In genomic region chr2:109316091-109316490, GRCh38 we compare ENCODE assay signal across 17 cellular contexts.
DNase-seq lines count a peak whose midpoint lies in the region; ATAC-seq and TF ChIP-seq lines count a peak whose summit lies in the region.
"Had no signal": no experiment of that assay in that cellular context is flagged by ENCODE, and none has a peak within 500 bp of the region (broad histone marks: within the 10 kb centered on the region; RNA-seq: fewer than 3 reads in every experiment).

No MANE protein-coding gene starts in this region.

- no peaks in the 10 kb centered on the region for H3K27me3 ChIP-seq in BLaER1
- no peaks in the 10 kb centered on the region for H3K27me3 ChIP-seq in IMR-90 (ENCODE audit: control insufficient read depth, insufficient read depth, low read length)
- H3K27me3 ChIP-seq in naive thymus-derived CD4-positive, alpha-beta T cell (ENCODE audit: control insufficient read depth in 2 of 2, insufficient read depth in 2 of 2, low read length in 2 of 2), result no peaks in the 10 kb centered on the region

- TF ChIP-seq RAD21 in IMR-90 (IDR thresholded peaks at IDR 0.05; ENCODE audit: low read length), result no peak

- H2BK15ac ChIP-seq in IMR-90 (ENCODE audit: low read depth, low read length), result no peak overlapping the region

- H3K4me1 ChIP-seq in BLaER1 (peaks cover 69% of the 10 kb centered on the region), IMR-90 (ENCODE audit: control insufficient read depth, insufficient read depth, low read length) (peaks cover 30% of the 10 kb centered on the region)
- H3K4me1 ChIP-seq in naive thymus-derived CD4-positive, alpha-beta T cell (ENCODE audit: control insufficient read depth in 2 of 2, insufficient read depth in 2 of 2, low read length in 2 of 2), result peaks cover 0 to 14% of the 10 kb centered on the region in 2 donors
- H3K4me1 ChIP-seq: A549 had no signal

- peaks cover 43% of the 10 kb centered on the region for H3K9me1 ChIP-seq in IMR-90 (ENCODE audit: insufficient read depth, low read length)

- ATAC-seq in IMR-90 (ENCODE audit: low read depth), result no peak
- ATAC-seq in naive thymus-derived CD4-positive, alpha-beta T cell, result peak; percentile 44
- ATAC-seq: A549 had no signal

- no peak overlapping the region for H4K5ac ChIP-seq in IMR-90 (ENCODE audit: low read depth, low read length)

- H4K91ac ChIP-seq in IMR-90 (ENCODE audit: insufficient read depth, low read depth, low read length), result peak overlapping the region; percentile 29; the same call in 1 of the 2 replicates

- H3K23ac ChIP-seq in IMR-90 (ENCODE audit: low read depth, low read length), result peak overlapping the region; percentile 40; the same call in 1 of the 2 replicates

- H3K9me3 ChIP-seq in BLaER1 (no peaks in the 10 kb centered on the region), IMR-90 (ENCODE audit: control insufficient read depth, insufficient read depth, low read length) (no peaks in the 10 kb centered on the region)
- H3K9me3 ChIP-seq in naive thymus-derived CD4-positive, alpha-beta T cell (ENCODE audit: control insufficient read depth in 2 of 3, low read length in 3 of 3), result no peaks in the 10 kb centered on the region
- H3K9me3 ChIP-seq: A549 had no signal

- no peak overlapping the region for H3K14ac ChIP-seq in IMR-90 (replicated peaks; ENCODE audit: low read depth, low read length)

- H3K4me1 Mint-ChIP-seq in naive thymus-derived CD4-positive, alpha-beta T cell, result peaks cover 14 to 70% (median 32%) of the 10 kb centered on the region in 7 donors

- H3K27me3 Mint-ChIP-seq in naive thymus-derived CD4-positive, alpha-beta T cell, result peaks cover 0 to 26% (median 0%) of the 10 kb centered on the region in 5 donors

- CTCF ChIA-PET in IMR-90 (lab: Yijun Ruan, JAX), result no interaction called here
- CTCF ChIA-PET in naive thymus-derived CD4-positive, alpha-beta T cell (lab: Charles Lee), result no interaction called here

- 0 out of 2 replicates have a peak overlapping the region, but pooled peaks have one; percentile 80 for H3K4me2 ChIP-seq in BLaER1
- no peak overlapping the region for H3K4me2 ChIP-seq in IMR-90 (ENCODE audit: low read depth, low read length)
- H3K4me2 ChIP-seq: A549 had no signal

- WGBS in IMR-90 (ENCODE audit: extremely low coverage in 2 of 2, insufficient read length in 1 of 2), 2 experiments, result 74% methylated on average over 2 of the region's 2 CpGs; no CpG with 5 or more reads in 1 of the 2 experiments

- no peak overlapping the region for H3K18ac ChIP-seq in IMR-90 (ENCODE audit: low read depth, low read length)

- peak overlapping the region; percentile 36 for H3K4ac ChIP-seq in IMR-90 (ENCODE audit: low read depth, low read length)

- no peaks in the 10 kb centered on the region for H3K36me3 ChIP-seq in BLaER1
- no peaks in the 10 kb centered on the region for H3K36me3 ChIP-seq in IMR-90 (ENCODE audit: control insufficient read depth, insufficient read depth, low read length)
- H3K36me3 ChIP-seq in naive thymus-derived CD4-positive, alpha-beta T cell (ENCODE audit: control insufficient read depth in 2 of 3, insufficient read depth in 3 of 3, low read length in 3 of 3), result no peaks in the 10 kb centered on the region

- H3K79me1 ChIP-seq in IMR-90 (ENCODE audit: low read depth in 1 of 2, low read length in 2 of 2), result peaks cover 54 to 88% of the 10 kb centered on the region in 2 experiments

- peak overlapping the region in 2 of 10 donors; percentile 19 to 54 for H3K4me3 Mint-ChIP-seq in naive thymus-derived CD4-positive, alpha-beta T cell
- H3K4me3 Mint-ChIP-seq: CD8-positive, alpha-beta memory T cell had no signal

- no peak overlapping the region for H2BK120ac ChIP-seq in IMR-90 (ENCODE audit: low read depth, low read length)

- H2BK5ac ChIP-seq in IMR-90 (ENCODE audit: low read depth, low read length, poor library complexity, severe bottlenecking), result no peak overlapping the region

- H2AFZ ChIP-seq in IMR-90 (replicated peaks; ENCODE audit: low read length, poor library complexity), result no peak overlapping the region
- H2AFZ ChIP-seq: GM23248 had no signal

- in situ Hi-C loops in IMR-90 (cut with MboI; ENCODE audit: low sequenced_read_pairs), result no loop called here

- dilution Hi-C loops in IMR-90 (cut with HindIII; ENCODE audit: low sequenced_read_pairs, unreplicated experiment), result no loop called here

- H3K56ac ChIP-seq in IMR-90 (ENCODE audit: extremely low read depth, insufficient read depth, low read length), result no peak overlapping the region

- BruUV-seq in IMR-90 (replicated peaks; lab: Mats Ljungman, UMichigan), result no TSS peak

- no peaks in the 10 kb centered on the region for H3K36me3 Mint-ChIP-seq in naive thymus-derived CD4-positive, alpha-beta T cell
- H3K36me3 Mint-ChIP-seq: CD8-positive, alpha-beta memory T cell had no signal

- DNase-seq in DMS 273 (lab: John Stamatoyannopoulos, UW; ENCODE audit: unreplicated experiment) (peak; percentile 26), DMS 273 treated with DMSO at 0.1 percent for 48 hours (lab: John Stamatoyannopoulos, UW) (no peak), IMR-90 (no peak), SKM-1 treated with dmso at 0.1 percent for 144 hours (lab: John Stamatoyannopoulos, UW; ENCODE audit: unreplicated experiment) (no peak), T-helper 9 cell (no peak)
- DNase-seq in naive thymus-derived CD4-positive, alpha-beta T cell, result no peak
- DNase-seq: AML-193; CD8-positive, alpha-beta memory T cell; COR-L47; DMS153; DMS79; GDM1; GM23248; HCEC 1CT had no signal

- no peak overlapping the region for H2AK9ac ChIP-seq in IMR-90 (replicated peaks; ENCODE audit: low read depth, low read length, poor library complexity)

- intact Hi-C loops in IMR-90 (cut with micrococcal nuclease), result loop anchor here (5.0 kb wide), 1 partner anchor 74 kb away; no protein-coding TSS in a partner anchor
- intact Hi-C loops in naive thymus-derived CD4-positive, alpha-beta T cell (cut with micrococcal nuclease), result no loop called here

- H3K9me3 Mint-ChIP-seq in naive thymus-derived CD4-positive, alpha-beta T cell, result peaks cover 0 to 2% (median 0%) of the 10 kb centered on the region in 11 donors
- H3K9me3 Mint-ChIP-seq: CD8-positive, alpha-beta memory T cell had no signal

- H3K27ac Mint-ChIP-seq in naive thymus-derived CD4-positive, alpha-beta T cell, result peak overlapping the region in 1 of 9 donors; percentile 63

- no peak for TF ChIP-seq POLR2A in IMR-90 (IDR thresholded peaks at IDR 0.05; ENCODE audit: low read depth, low read length)

- POLR2A ChIA-PET in IMR-90 (lab: Charles Lee; ENCODE audit: unreplicated experiment), result no interaction called here
- POLR2A ChIA-PET in naive thymus-derived CD4-positive, alpha-beta T cell (lab: Charles Lee), result no interaction called here

- H3K9ac ChIP-seq in BLaER1 (no peak overlapping the region), IMR-90 (ENCODE audit: low read depth, low read length) (no peak overlapping the region)
- H3K9ac ChIP-seq: GM23248 had no signal

- no peak overlapping the region for H2BK20ac ChIP-seq in IMR-90 (ENCODE audit: low read depth, low read length)

- H3K4me3 ChIP-seq in BLaER1 (no peak overlapping the region), IMR-90 (ENCODE audit: insufficient read depth, low read depth, low read length) (no peak overlapping the region)
- H3K4me3 ChIP-seq in naive thymus-derived CD4-positive, alpha-beta T cell (ENCODE audit: low read length), result no peak overlapping the region
- H3K4me3 ChIP-seq: A549, GM23248 had no signal

- no peak for TF ChIP-seq CTCF in IMR-90 (conservative IDR thresholded peaks at IDR 0.05; ENCODE audit: low read depth, low read length)

- H3K27ac ChIP-seq in BLaER1 (no peak overlapping the region), IMR-90 (ENCODE audit: insufficient read depth, low read length) (no peak overlapping the region)
- H3K27ac ChIP-seq in naive thymus-derived CD4-positive, alpha-beta T cell (ENCODE audit: low read depth, low read length), result no peak overlapping the region
- H3K27ac ChIP-seq: 22Rv1, A549, GM23248 had no signal

- H4K8ac ChIP-seq in IMR-90 (ENCODE audit: low read depth in 2 of 2, low read length in 2 of 2), result no peak overlapping the region

- peak overlapping the region; percentile 57 for H2AK5ac ChIP-seq in IMR-90 (ENCODE audit: low read depth, low read length)

- H4K20me1 ChIP-seq in BLaER1, result peaks cover 85% of the 10 kb centered on the region
- H4K20me1 ChIP-seq in IMR-90 (ENCODE audit: insufficient read depth, low read length), result peaks cover 55% of the 10 kb centered on the region

TF ChIP-seq in IMR-90, 13 proteins besides CTCF, POLR2A, EP300 and RAD21:
- TF ChIP-seq RCOR1 (IDR thresholded peaks at IDR 0.05; ENCODE audit: insufficient replicate concordance, low read length), result no peak
